ENCODE assay signal across 21 cellular contexts in genomic region chr3:149317072-149317471, GRCh38. TPM values are rescaled to one million over a fixed set of nuclear protein-coding genes. Genes with fewer than 3 reads are reported as not detected.
"Had no signal": no experiment of that assay in that cellular context is flagged by ENCODE, and none has a peak within 500 bp of the region (broad histone marks: within the 10 kb centered on the region; RNA-seq: fewer than 3 reads in every experiment).

No MANE protein-coding gene starts in this region.

- H3K27ac Mint-ChIP-seq: activated CD8-positive, alpha-beta T cell treated with anti-CD3 and anti-CD28 coated beads for 36 hours; activated naive CD4-positive, alpha-beta T cell treated with anti-CD3 and anti-CD28 coated beads for 36 hours; effector memory CD8-positive, alpha-beta T cell; nephron progenitor cell; stimulated activated naive CD8-positive, alpha-beta T cell treated with anti-CD3 and anti-CD28 coated beads, Interleukin-15, Interleukin-2, amounts not matched to agents 100 ng/mL and 50 ng/mL, for 24 hours had no signal

- H3K36me3 ChIP-seq: suprapubic skin, transverse colon had no signal

- H3K27me3 ChIP-seq: body of pancreas, foreskin keratinocyte, suprapubic skin, transverse colon had no signal

- ATAC-seq: activated CD8-positive, alpha-beta T cell treated with anti-CD3 and anti-CD28 coated beads for 36 hours; body of pancreas; effector memory CD8-positive, alpha-beta T cell; psoas muscle had no signal

- H3K4me1 ChIP-seq: body of pancreas, foreskin keratinocyte, suprapubic skin had no signal

- H3K4me3 ChIP-seq: body of pancreas, lung, psoas muscle, skin epidermis, suprapubic skin, transverse colon had no signal

- DNase-seq: activated CD4-positive, alpha-beta T cell treated with anti-CD3 and anti-CD28 coated beads for 48 hours; activated CD4-positive, CD25-positive, alpha-beta regulatory T cell; activated CD8-positive, alpha-beta T cell treated with anti-CD3 and anti-CD28 coated beads for 36 hours; activated naive CD4-positive, alpha-beta T cell treated with anti-CD3 and anti-CD28 coated beads for 36 hours; activated T-cell treated with anti-CD3 and anti-CD28 coated beads, Interleukin-2, amount 50 U/mL, for 1 hour; body of pancreas; effector memory CD8-positive, alpha-beta T cell; foreskin keratinocyte; hypothalamus; islet precursor cell; nephron progenitor cell; occipital lobe; psoas muscle; right cardiac atrium; stimulated activated CD4-positive, alpha-beta T cell treated with anti-CD3 and anti-CD28 coated beads, Interleukin-15, amount 100 ng/mL, for 24 hours; stimulated activated CD4-positive, alpha-beta T cell treated with anti-CD3 and anti-CD28 coated beads, Interleukin-2, amount 100 ng/mL, for 48 hours; transverse colon had no signal

- H3K27ac ChIP-seq: body of pancreas, foreskin keratinocyte, psoas muscle, skin epidermis, suprapubic skin, transverse colon had no signal

- H3K4me3 Mint-ChIP-seq: activated CD8-positive, alpha-beta T cell treated with anti-CD3 and anti-CD28 coated beads for 36 hours; activated naive CD4-positive, alpha-beta T cell treated with anti-CD3 and anti-CD28 coated beads for 36 hours; nephron progenitor cell; stimulated activated naive CD8-positive, alpha-beta T cell treated with anti-CD3 and anti-CD28 coated beads, Interleukin-15, Interleukin-2, amounts not matched to agents 100 ng/mL and 50 ng/mL, for 24 hours had no signal

- H3K9me3 ChIP-seq: body of pancreas, psoas muscle, suprapubic skin, transverse colon had no signal

- H3K9me3 Mint-ChIP-seq: activated CD8-positive, alpha-beta T cell treated with anti-CD3 and anti-CD28 coated beads for 36 hours; activated naive CD4-positive, alpha-beta T cell treated with anti-CD3 and anti-CD28 coated beads for 36 hours; effector memory CD8-positive, alpha-beta T cell; stimulated activated naive CD8-positive, alpha-beta T cell treated with anti-CD3 and anti-CD28 coated beads, Interleukin-15, Interleukin-2, amounts not matched to agents 100 ng/mL and 50 ng/mL, for 24 hours had no signal

RNA-seq across cellular contexts. Expression of gene TM4SF18, which starts 16.4 kb away (rescaled TPM):
- total RNA-seq: activated CD8-positive, alpha-beta T cell treated with anti-CD3 and anti-CD28 coated beads for 36 hours; activated naive CD4-positive, alpha-beta T cell treated with anti-CD3 and anti-CD28 coated beads for 36 hours; foreskin keratinocyte had no signal
- polyA plus RNA-seq: foreskin keratinocyte had no signal
